1 cellular context compared by ENCODE assay signal in the genomic region with DNA sequence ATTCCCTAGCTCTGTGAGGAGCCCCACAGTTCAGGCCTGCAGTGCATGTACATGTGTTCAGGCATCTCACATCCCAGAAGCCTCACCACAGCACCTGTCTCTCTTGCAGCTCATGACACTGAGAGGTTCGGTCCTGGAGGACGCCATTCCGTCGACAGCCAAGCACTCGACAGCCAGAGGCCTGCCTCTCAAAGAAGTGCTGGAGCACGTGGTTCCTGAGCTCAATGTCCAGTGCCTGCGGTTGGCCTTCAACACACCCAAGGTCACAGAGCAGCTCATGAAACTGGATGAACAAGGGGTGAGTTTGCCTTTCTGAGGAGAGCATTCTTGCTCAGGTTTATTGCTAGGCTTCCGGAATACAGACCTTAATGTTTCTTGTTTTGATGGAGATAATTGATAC.
TF ChIP-seq lines count a peak whose summit lies in the region.

No MANE protein-coding gene starts in this region.

TF ChIP-seq in GM23338, 12 proteins besides CTCF, POLR2A, EP300 and RAD21 (continued from another document):
- TF ChIP-seq, protein P1, sequence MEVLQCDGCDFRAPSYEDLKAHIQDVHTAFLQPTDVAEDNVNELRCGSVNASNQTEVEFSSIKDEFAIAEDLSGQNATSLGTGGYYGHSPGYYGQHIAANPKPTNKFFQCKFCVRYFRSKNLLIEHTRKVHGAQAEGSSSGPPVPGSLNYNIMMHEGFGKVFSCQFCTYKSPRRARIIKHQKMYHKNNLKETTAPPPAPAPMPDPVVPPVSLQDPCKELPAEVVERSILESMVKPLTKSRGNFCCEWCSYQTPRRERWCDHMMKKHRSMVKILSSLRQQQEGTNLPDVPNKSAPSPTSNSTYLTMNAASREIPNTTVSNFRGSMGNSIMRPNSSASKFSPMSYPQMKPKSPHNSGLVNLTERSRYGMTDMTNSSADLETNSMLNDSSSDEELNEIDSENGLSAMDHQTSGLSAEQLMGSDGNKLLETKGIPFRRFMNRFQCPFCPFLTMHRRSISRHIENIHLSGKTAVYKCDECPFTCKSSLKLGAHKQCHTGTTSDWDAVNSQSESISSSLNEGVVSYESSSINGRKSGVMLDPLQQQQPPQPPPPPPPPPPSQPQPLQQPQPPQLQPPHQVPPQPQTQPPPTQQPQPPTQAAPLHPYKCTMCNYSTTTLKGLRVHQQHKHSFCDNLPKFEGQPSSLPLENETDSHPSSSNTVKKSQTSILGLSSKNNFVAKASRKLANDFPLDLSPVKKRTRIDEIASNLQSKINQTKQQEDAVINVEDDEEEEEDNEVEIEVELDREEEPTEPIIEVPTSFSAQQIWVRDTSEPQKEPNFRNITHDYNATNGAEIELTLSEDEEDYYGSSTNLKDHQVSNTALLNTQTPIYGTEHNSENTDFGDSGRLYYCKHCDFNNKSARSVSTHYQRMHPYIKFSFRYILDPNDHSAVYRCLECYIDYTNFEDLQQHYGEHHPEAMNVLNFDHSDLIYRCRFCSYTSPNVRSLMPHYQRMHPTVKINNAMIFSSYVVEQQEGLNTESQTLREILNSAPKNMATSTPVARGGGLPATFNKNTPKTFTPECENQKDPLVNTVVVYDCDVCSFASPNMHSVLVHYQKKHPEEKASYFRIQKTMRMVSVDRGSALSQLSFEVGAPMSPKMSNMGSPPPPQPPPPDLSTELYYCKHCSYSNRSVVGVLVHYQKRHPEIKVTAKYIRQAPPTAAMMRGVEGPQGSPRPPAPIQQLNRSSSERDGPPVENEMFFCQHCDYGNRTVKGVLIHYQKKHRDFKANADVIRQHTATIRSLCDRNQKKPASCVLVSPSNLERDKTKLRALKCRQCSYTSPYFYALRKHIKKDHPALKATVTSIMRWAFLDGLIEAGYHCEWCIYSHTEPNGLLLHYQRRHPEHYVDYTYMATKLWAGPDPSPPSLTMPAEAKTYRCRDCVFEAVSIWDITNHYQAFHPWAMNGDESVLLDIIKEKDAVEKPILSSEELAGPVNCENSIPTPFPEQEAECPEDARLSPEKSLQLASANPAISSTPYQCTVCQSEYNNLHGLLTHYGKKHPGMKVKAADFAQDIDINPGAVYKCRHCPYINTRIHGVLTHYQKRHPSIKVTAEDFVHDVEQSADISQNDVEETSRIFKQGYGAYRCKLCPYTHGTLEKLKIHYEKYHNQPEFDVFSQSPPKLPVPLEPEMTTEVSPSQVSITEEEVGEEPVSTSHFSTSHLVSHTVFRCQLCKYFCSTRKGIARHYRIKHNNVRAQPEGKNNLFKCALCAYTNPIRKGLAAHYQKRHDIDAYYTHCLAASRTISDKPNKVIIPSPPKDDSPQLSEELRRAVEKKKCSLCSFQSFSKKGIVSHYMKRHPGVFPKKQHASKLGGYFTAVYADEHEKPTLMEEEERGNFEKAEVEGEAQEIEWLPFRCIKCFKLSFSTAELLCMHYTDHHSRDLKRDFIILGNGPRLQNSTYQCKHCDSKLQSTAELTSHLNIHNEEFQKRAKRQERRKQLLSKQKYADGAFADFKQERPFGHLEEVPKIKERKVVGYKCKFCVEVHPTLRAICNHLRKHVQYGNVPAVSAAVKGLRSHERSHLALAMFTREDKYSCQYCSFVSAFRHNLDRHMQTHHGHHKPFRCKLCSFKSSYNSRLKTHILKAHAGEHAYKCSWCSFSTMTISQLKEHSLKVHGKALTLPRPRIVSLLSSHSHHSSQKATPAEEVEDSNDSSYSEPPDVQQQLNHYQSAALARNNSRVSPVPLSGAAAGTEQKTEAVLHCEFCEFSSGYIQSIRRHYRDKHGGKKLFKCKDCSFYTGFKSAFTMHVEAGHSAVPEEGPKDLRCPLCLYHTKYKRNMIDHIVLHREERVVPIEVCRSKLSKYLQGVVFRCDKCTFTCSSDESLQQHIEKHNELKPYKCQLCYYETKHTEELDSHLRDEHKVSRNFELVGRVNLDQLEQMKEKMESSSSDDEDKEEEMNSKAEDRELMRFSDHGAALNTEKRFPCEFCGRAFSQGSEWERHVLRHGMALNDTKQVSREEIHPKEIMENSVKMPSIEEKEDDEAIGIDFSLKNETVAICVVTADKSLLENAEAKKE (CRISPR knock-in tag; IDR thresholded peaks at IDR 0.05), result no peak
- TF ChIP-seq, protein P2, sequence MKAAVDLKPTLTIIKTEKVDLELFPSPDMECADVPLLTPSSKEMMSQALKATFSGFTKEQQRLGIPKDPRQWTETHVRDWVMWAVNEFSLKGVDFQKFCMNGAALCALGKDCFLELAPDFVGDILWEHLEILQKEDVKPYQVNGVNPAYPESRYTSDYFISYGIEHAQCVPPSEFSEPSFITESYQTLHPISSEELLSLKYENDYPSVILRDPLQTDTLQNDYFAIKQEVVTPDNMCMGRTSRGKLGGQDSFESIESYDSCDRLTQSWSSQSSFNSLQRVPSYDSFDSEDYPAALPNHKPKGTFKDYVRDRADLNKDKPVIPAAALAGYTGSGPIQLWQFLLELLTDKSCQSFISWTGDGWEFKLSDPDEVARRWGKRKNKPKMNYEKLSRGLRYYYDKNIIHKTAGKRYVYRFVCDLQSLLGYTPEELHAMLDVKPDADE (IDR thresholded peaks at IDR 0.05), result no peak
- no peak for TF ChIP-seq ZNF114 (CRISPR knock-in tag; IDR thresholded peaks at IDR 0.05)
- TF ChIP-seq JUNB (IDR thresholded peaks at IDR 0.05; ENCODE audit: unreplicated experiment), result no peak
- no peak for TF ChIP-seq CREB1 (CRISPR knock-in tag; IDR thresholded peaks at IDR 0.05; ENCODE audit: low read depth)
- no peak for TF ChIP-seq POLR2AphosphoS5 (IDR thresholded peaks at IDR 0.05; ENCODE audit: low read depth)
- no peak for TF ChIP-seq EZH2 (IDR thresholded peaks at IDR 0.05; ENCODE audit: low read depth, unreplicated experiment)
